In the genomic region with DNA sequence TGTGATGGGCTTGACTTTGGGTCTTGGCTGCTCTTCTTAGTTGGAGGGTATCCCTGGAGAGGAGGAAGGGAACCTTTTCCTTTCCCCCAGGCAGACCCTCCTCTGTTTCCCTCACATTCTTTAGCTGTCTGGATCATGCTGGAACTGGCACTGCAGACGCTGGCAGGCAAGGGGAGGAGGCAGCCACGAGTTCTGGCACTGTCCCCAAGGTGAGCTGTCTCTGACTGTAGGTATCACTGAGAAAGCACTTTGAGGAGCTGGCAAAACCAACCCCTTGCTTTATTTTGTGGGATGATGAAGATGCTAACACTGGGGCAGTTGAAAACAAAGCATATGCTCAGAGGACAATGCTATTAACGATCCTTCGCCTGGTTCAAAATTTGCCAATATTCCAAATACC, we compare ENCODE assay signal across 25 cellular contexts.
"Had no signal": no experiment of that assay in that cellular context is flagged by ENCODE, and none has a peak within 500 bp of the region (broad histone marks: within the 10 kb centered on the region; RNA-seq: fewer than 3 reads in every experiment).

No MANE protein-coding gene starts in this region.

- H3K4me2 ChIP-seq: KMS-11 had no signal

- H3K4me3 ChIP-seq: cardiac muscle cell, MG63, Peyer's patch had no signal

- ATAC-seq: activated T-cell treated with anti-CD3 and anti-CD28 coated beads, Interleukin-2, amount 50 U/mL, for 4 hours had no signal

- H3K9ac ChIP-seq: KMS-11 had no signal

- FAIRE-seq: astrocyte had no signal

- H3K4me1 ChIP-seq: Peyer's patch had no signal

- H3K9me3 ChIP-seq: MG63, Peyer's patch had no signal

- H3K36me3 Mint-ChIP-seq: activated CD4-positive, alpha-beta memory T cell treated with anti-CD3 and anti-CD28 coated beads for 36 hours; activated naive CD8-positive, alpha-beta T cell; brain had no signal

- H3K27me3 Mint-ChIP-seq: activated CD4-positive, alpha-beta memory T cell treated with anti-CD3 and anti-CD28 coated beads for 36 hours; activated CD4-positive, alpha-beta T cell treated with anti-CD3 and anti-CD28 coated beads, Interleukin-2, amount 10 ng/mL, durations not matched to agents 7 days and 5 days; activated naive CD8-positive, alpha-beta T cell had no signal

- H3K36me3 ChIP-seq: cardiac muscle cell, MG63, Peyer's patch had no signal

- H3K4me3 Mint-ChIP-seq: activated CD4-positive, alpha-beta memory T cell treated with anti-CD3 and anti-CD28 coated beads for 36 hours; activated CD4-positive, alpha-beta T cell treated with anti-CD3 and anti-CD28 coated beads, Interleukin-2, amount 10 ng/mL, durations not matched to agents 7 days and 5 days; activated naive CD4-positive, alpha-beta T cell treated with anti-CD3 and anti-CD28 coated beads for 36 hours; activated naive CD8-positive, alpha-beta T cell; activated T-cell treated with anti-CD3 and anti-CD28 coated beads, Interleukin-2, amount 50 U/mL, for 4 hours; brain; T-helper 1 cell treated with Interleukin-12 subunit alpha and Interleukin-12 subunit beta and Interleukin-4 antibody, amounts not matched to agents 30 μg/mL and 1 μg/mL, for 36 hours had no signal

- H3K9me3 Mint-ChIP-seq: activated CD4-positive, alpha-beta memory T cell treated with anti-CD3 and anti-CD28 coated beads for 36 hours; activated CD4-positive, alpha-beta T cell treated with anti-CD3 and anti-CD28 coated beads, Interleukin-2, amount 10 ng/mL, durations not matched to agents 7 days and 5 days; activated naive CD4-positive, alpha-beta T cell treated with anti-CD3 and anti-CD28 coated beads for 36 hours; activated T-cell treated with anti-CD3 and anti-CD28 coated beads, Interleukin-2, amount 50 U/mL, for 4 hours; T-helper 1 cell treated with Interleukin-12 subunit alpha and Interleukin-12 subunit beta and Interleukin-4 antibody, amounts not matched to agents 30 μg/mL and 1 μg/mL, for 36 hours had no signal

- DNase-seq: activated CD4-positive, alpha-beta memory T cell treated with anti-CD3 and anti-CD28 coated beads for 36 hours; activated CD4-positive, alpha-beta T cell treated with anti-CD3 and anti-CD28 coated beads, Interleukin-2, amount 10 ng/mL, durations not matched to agents 7 days and 5 days; activated CD4-positive, CD25-positive, alpha-beta regulatory T cell; activated CD8-positive, alpha-beta memory T cell treated with anti-CD3 and anti-CD28 coated beads for 24 hours; activated gamma-delta T cell; activated naive CD4-positive, alpha-beta T cell treated with anti-CD3 and anti-CD28 coated beads for 36 hours; activated T-cell treated with anti-CD3 and anti-CD28 coated beads, Interleukin-2, amount 50 U/mL, for 4 hours; amygdala; MG63; MV-4-11; NCI-H1092 treated with DMSO at 0.1 percent for 48 hours; NCI-H1417 treated with DMSO at 0.1 percent for 48 hours; NCI-H1694 treated with DMSO at 0.1 percent for 48 hours; NCI-H2081; NCI-H510A treated with DMSO at 0.1 percent for 48 hours; NCI-H748 treated with DMSO at 0.1 percent for 48 hours; OCI-M1; Peyer's patch; SHP77 treated with DMSO at 0.1 percent for 48 hours had no signal

- H3K27ac Mint-ChIP-seq: activated CD4-positive, alpha-beta memory T cell treated with anti-CD3 and anti-CD28 coated beads for 36 hours; activated CD4-positive, alpha-beta T cell treated with anti-CD3 and anti-CD28 coated beads, Interleukin-2, amount 10 ng/mL, durations not matched to agents 7 days and 5 days; activated naive CD4-positive, alpha-beta T cell treated with anti-CD3 and anti-CD28 coated beads for 36 hours; activated naive CD8-positive, alpha-beta T cell; brain; T-helper 1 cell treated with Interleukin-12 subunit alpha and Interleukin-12 subunit beta and Interleukin-4 antibody, amounts not matched to agents 30 μg/mL and 1 μg/mL, for 36 hours had no signal

- H3K27me3 ChIP-seq: cardiac muscle cell, MG63, Peyer's patch had no signal

- H3K4me1 Mint-ChIP-seq: activated CD4-positive, alpha-beta T cell treated with anti-CD3 and anti-CD28 coated beads, Interleukin-2, amount 10 ng/mL, durations not matched to agents 7 days and 5 days had no signal

- H3K27ac ChIP-seq: cardiac muscle cell, KMS-11, Peyer's patch had no signal
